Comparison of ENCODE assay signal across 4 cellular contexts in the genomic region with DNA sequence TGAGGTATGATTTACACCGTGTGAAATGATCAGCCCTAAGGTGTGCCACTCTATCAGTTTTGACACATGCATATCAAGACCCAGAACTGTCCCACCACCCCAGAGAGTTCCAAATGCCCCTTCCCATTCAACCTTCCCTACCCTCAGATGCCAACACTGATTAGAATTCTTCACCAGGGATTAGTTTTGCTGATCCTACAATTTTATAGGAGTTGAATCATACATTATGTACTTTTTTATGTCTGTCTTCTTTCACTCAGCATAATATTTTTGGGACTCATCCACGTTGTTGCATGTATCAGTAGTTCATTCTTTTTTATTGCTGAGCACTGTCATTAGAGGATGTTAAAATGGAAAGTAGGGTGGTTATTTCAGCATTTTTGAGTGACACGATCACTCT.
A peak's percentile ranks its signal among the peaks of the same experiment; 100 is the strongest.
TF ChIP-seq lines count a peak whose summit lies in the region.

No MANE protein-coding gene starts in this region.

TF ChIP-seq in HepG2, 621 proteins besides CTCF, POLR2A, EP300 and RAD21:
- TF ChIP-seq, protein P1, sequence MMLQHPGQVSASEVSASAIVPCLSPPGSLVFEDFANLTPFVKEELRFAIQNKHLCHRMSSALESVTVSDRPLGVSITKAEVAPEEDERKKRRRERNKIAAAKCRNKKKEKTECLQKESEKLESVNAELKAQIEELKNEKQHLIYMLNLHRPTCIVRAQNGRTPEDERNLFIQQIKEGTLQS (CRISPR knock-in tag; IDR thresholded peaks at IDR 0.05) = no peak
- TF ChIP-seq CC2D1A (CRISPR knock-in tag; IDR thresholded peaks at IDR 0.05) (no peak), MAFK (conservative IDR thresholded peaks at IDR 0.05 in 1 of 2, IDR thresholded peaks at IDR 0.05 in 1 of 2; ENCODE audit: low read length in 2 of 2) (peak; percentile 63 to 72), MAFF (IDR thresholded peaks at IDR 0.05; ENCODE audit: low read depth, low read length) (peak; percentile 70), ZNF224 (CRISPR knock-in tag; IDR thresholded peaks at IDR 0.05) (no peak), CREB1 (IDR thresholded peaks at IDR 0.05) (no peak), CREB1 (CRISPR knock-in tag; IDR thresholded peaks at IDR 0.05) (no peak)

TF ChIP-seq in A549, 52 proteins besides CTCF, POLR2A, EP300 and RAD21:
- TF ChIP-seq MAFK (IDR thresholded peaks at IDR 0.05; ENCODE audit: partially characterized antibody) = peak; percentile 40
- TF ChIP-seq NR3C1 (IDR thresholded peaks at IDR 0.05) = no peak

TF ChIP-seq in IMR-90, 13 proteins besides CTCF, POLR2A, EP300 and RAD21:
- TF ChIP-seq MXI1 (IDR thresholded peaks at IDR 0.05; ENCODE audit: borderline replicate concordance, low read depth, low read length) (no peak), MAZ (IDR thresholded peaks at IDR 0.05; ENCODE audit: borderline replicate concordance, low read depth, low read length) (no peak), MAFK (IDR thresholded peaks at IDR 0.05; ENCODE audit: low read depth, low read length) (peak; percentile 30; the same call in 1 of the 2 replicates)

TF ChIP-seq in K562, 482 proteins besides CTCF, POLR2A, EP300 and RAD21:
- TF ChIP-seq, protein P2, sequence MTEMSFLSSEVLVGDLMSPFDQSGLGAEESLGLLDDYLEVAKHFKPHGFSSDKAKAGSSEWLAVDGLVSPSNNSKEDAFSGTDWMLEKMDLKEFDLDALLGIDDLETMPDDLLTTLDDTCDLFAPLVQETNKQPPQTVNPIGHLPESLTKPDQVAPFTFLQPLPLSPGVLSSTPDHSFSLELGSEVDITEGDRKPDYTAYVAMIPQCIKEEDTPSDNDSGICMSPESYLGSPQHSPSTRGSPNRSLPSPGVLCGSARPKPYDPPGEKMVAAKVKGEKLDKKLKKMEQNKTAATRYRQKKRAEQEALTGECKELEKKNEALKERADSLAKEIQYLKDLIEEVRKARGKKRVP (CRISPR knock-in tag; IDR thresholded peaks at IDR 0.05) = no peak
- TF ChIP-seq MAFG (tag; conservative IDR thresholded peaks at IDR 0.05) (peak; percentile 49), C11orf30 (IDR thresholded peaks at IDR 0.05; ENCODE audit: low read depth) (peak; percentile 43), MAFF (IDR thresholded peaks at IDR 0.05; ENCODE audit: low read length) (peak; percentile 29; the same call in 1 of the 2 replicates), CREB1 (IDR thresholded peaks at IDR 0.05) (no peak), CREB1 (CRISPR knock-in tag; IDR thresholded peaks at IDR 0.05) (no peak)
- TF ChIP-seq, protein P3, sequence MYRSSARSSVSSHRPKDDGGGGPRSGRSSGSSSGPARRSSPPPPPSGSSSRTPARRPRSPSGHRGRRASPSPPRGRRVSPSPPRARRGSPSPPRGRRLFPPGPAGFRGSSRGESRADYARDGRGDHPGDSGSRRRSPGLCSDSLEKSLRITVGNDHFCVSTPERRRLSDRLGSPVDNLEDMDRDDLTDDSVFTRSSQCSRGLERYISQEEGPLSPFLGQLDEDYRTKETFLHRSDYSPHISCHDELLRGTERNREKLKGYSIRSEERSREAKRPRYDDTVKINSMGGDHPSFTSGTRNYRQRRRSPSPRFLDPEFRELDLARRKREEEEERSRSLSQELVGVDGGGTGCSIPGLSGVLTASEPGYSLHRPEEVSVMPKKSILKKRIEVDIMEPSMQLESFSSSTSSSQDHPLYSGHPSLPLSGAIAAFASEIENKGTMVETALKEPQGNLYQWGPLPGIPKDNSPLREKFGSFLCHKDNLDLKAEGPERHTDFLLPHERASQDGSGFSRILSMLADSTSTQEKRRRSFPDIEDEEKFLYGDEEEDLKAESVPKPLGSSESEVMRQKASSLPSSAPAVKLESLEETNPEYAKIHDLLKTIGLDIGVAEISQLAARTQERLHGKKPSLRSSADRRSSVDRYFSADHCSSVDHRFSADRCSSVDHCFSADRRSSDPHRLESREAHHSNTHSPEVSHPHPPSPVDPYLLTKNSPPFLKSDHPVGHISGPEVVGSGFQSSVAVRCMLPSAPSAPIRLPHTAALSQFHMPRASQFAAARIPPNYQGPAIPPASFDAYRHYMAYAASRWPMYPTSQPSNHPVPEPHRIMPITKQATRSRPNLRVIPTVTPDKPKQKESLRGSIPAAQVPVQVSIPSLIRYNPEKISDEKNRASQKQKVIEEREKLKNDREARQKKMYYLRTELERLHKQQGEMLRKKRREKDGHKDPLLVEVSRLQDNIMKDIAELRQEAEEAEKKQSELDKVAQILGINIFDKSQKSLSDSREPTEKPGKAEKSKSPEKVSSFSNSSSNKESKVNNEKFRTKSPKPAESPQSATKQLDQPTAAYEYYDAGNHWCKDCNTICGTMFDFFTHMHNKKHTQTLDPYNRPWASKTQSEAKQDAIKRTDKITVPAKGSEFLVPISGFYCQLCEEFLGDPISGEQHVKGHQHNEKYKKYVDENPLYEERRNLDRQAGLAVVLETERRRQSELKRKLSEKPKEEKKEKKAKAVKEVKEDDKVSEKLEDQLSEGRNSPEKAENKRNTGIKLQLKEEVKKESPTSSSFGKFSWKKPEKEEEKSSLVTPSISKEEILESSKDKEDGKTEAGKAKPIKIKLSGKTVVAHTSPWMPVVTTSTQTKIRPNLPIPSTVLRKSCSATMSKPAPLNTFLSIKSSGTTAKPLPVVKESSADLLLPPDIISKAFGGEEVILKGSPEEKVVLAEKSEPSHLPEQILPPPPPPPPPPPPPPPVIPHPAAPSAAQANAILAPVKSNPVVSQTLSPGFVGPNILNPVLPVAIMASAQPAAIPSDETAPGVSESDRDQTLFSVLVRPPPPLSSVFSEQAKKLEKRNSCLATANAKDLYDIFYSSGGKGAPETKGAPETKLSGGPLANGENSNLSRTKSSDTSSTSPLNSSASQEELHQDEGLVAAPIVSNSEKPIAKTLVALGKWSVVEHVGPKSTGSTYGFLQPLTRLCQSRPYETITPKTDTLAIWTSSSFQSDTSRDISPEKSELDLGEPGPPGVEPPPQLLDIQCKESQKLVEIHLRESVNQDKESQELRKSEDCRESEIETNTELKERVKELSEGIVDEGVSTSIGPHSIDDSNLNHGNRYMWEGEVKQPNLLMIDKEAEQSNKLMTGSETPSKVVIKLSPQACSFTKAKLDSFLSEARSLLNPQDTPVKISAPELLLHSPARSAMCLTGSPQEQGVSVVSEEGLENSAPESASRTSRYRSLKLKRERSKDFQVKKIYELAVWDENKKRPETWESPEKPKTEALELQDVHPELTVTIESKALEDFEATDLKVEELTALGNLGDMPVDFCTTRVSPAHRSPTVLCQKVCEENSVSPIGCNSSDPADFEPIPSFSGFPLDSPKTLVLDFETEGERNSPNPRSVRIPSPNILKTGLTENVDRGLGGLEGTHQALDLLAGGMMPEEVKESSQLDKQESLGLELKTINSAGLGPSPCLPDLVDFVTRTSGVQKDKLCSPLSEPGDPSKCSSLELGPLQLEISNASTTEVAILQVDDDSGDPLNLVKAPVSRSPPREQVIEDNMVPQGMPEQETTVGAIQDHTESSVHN (IDR thresholded peaks at IDR 0.05; ENCODE audit: borderline replicate concordance in 1 of 2, low read depth in 1 of 2) = no peak
